ENCODE assay signal across 9 cellular contexts in the genomic region with DNA sequence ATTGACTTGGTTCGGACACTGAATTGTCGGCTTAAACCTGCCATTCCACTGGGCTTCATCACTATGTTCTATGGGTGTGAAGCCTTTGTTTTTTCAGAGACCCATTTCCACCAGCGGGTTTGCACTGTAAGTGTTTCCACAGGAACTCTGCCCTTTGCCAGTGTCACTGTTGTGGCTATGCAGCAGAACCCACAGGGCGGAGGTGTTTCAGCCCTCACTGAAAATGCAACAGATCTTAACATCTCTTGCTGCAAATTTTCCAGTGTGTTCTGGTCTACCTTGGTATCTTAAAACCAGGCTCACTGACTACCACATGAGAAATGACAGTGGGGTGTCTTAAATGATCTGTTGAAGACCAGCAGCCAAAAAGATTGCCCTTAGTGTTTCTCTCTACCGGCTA. TPM values are rescaled to one million over a fixed set of nuclear protein-coding genes. Genes with fewer than 3 reads are reported as not detected.
DNase-seq lines count a peak whose midpoint lies in the region; ATAC-seq, FAIRE-seq and TF ChIP-seq lines count a peak whose summit lies in the region.
"Had no signal": no experiment of that assay in that cellular context is flagged by ENCODE, and none has a peak within 500 bp of the region (broad histone marks: within the 10 kb centered on the region; RNA-seq: fewer than 3 reads in every experiment).

No MANE protein-coding gene starts in this region.

- H3K9me3 Mint-ChIP-seq in activated T-helper 17 cell treated with anti-CD3 and anti-CD28 coated beads, Interleukin-2, amount 50 U/mL, for 72 hours: no peaks in the 10 kb centered on the region
- H3K9me3 Mint-ChIP-seq in natural killer cell treated with Interleukin-12 subunit alpha and Interleukin-12 subunit beta and Interleukin-15 and Interleukin-18, amount 100 ng/mL, for 72 hours: no peaks in the 10 kb centered on the region

- peak overlapping the region; percentile 100 for H3K27ac Mint-ChIP-seq in T-helper 17 cell
- H3K27ac Mint-ChIP-seq in activated T-helper 17 cell treated with anti-CD3 and anti-CD28 coated beads, Interleukin-2, amount 50 U/mL, for 72 hours: peak overlapping the region; percentile 95
- peak overlapping the region; percentile 97 to 98 for H3K27ac Mint-ChIP-seq in natural killer cell treated with Interleukin-12 subunit alpha and Interleukin-12 subunit beta and Interleukin-15 and Interleukin-18, amount 100 ng/mL, for 72 hours

- peak overlapping the region; percentile 72 for H3K4me3 Mint-ChIP-seq in T-helper 17 cell
- peak overlapping the region; percentile 92 for H3K4me3 Mint-ChIP-seq in activated T-helper 17 cell treated with anti-CD3 and anti-CD28 coated beads, Interleukin-2, amount 50 U/mL, for 72 hours
- peak overlapping the region; percentile 89 for H3K4me3 Mint-ChIP-seq in natural killer cell treated with Interleukin-12 subunit alpha and Interleukin-12 subunit beta and Interleukin-15 and Interleukin-18, amount 100 ng/mL, for 72 hours

- peaks cover 10% of the 10 kb centered on the region for H3K36me3 Mint-ChIP-seq in T-helper 17 cell (ENCODE audit: low read depth)
- peaks cover 90% of the 10 kb centered on the region for H3K36me3 Mint-ChIP-seq in activated T-helper 17 cell treated with anti-CD3 and anti-CD28 coated beads, Interleukin-2, amount 50 U/mL, for 72 hours (ENCODE audit: low read depth)
- H3K36me3 Mint-ChIP-seq in natural killer cell treated with Interleukin-12 subunit alpha and Interleukin-12 subunit beta and Interleukin-15 and Interleukin-18, amount 100 ng/mL, for 72 hours: peaks cover 8% of the 10 kb centered on the region

- H3K27ac ChIP-seq in suprapubic skin: peak overlapping the region; percentile 59
- H3K27ac ChIP-seq: VCaP had no signal

- peaks cover 66% of the 10 kb centered on the region for H3K4me1 ChIP-seq in suprapubic skin

- no peak for FAIRE-seq in frontal cortex (lab: Jason Lieb, UNC)

- H3K36me3 ChIP-seq in suprapubic skin: no peaks in the 10 kb centered on the region
- H3K36me3 ChIP-seq in H7 (replicated peaks; ENCODE audit: control insufficient read depth, insufficient read depth, low read length): no peaks in the 10 kb centered on the region

- TF ChIP-seq EP300 in suprapubic skin (IDR thresholded peaks at IDR 0.05): no peak

- peak; percentile 71 for ATAC-seq in T-helper 17 cell
- peak; percentile 69 for ATAC-seq in activated T-helper 17 cell treated with anti-CD3 and anti-CD28 coated beads, Interleukin-2, amount 50 U/mL, for 72 hours (replicated peaks)
- peak; percentile 87 to 92 for ATAC-seq in natural killer cell treated with Interleukin-12 subunit alpha and Interleukin-12 subunit beta and Interleukin-15 and Interleukin-18, amount 100 ng/mL, for 72 hours

- H3K27me3 ChIP-seq in suprapubic skin (no peaks in the 10 kb centered on the region), H7 (ENCODE audit: control insufficient read depth, insufficient read depth, low read length) (no peaks in the 10 kb centered on the region)

- no peaks in the 10 kb centered on the region for H3K27me3 Mint-ChIP-seq in T-helper 17 cell
- no peaks in the 10 kb centered on the region for H3K27me3 Mint-ChIP-seq in activated T-helper 17 cell treated with anti-CD3 and anti-CD28 coated beads, Interleukin-2, amount 50 U/mL, for 72 hours
- H3K27me3 Mint-ChIP-seq in natural killer cell treated with Interleukin-12 subunit alpha and Interleukin-12 subunit beta and Interleukin-15 and Interleukin-18, amount 100 ng/mL, for 72 hours: no peaks in the 10 kb centered on the region

- 75% methylated on average over 5 of the region's 5 CpGs for WGBS in suprapubic skin

- H3K4me3 ChIP-seq in suprapubic skin (no peak overlapping the region), H7 (ENCODE audit: insufficient read depth, low read depth, low read length) (no peak overlapping the region)

- no peak for TF ChIP-seq CTCF in suprapubic skin (IDR thresholded peaks at IDR 0.05)

- H3K9me3 ChIP-seq in T-helper 17 cell (ENCODE audit: control insufficient read depth, low read length, poor library complexity, severe bottlenecking): no peaks in the 10 kb centered on the region
- H3K9me3 ChIP-seq in suprapubic skin: no peaks in the 10 kb centered on the region

- no peak for TF ChIP-seq POLR2A in suprapubic skin (IDR thresholded peaks at IDR 0.05)

- peaks cover 79% of the 10 kb centered on the region for H3K4me1 Mint-ChIP-seq in T-helper 17 cell
- peaks cover 65% of the 10 kb centered on the region for H3K4me1 Mint-ChIP-seq in activated T-helper 17 cell treated with anti-CD3 and anti-CD28 coated beads, Interleukin-2, amount 50 U/mL, for 72 hours
- H3K4me1 Mint-ChIP-seq in natural killer cell treated with Interleukin-12 subunit alpha and Interleukin-12 subunit beta and Interleukin-15 and Interleukin-18, amount 100 ng/mL, for 72 hours (ENCODE audit: low read depth in 2 of 2): peaks cover 82 to 90% of the 10 kb centered on the region in 2 donors

- DNase-seq in T-helper 17 cell: peak; percentile 38 to 65 (median 61)
- DNase-seq in natural killer cell treated with Interleukin-12 subunit alpha and Interleukin-12 subunit beta and Interleukin-15 and Interleukin-18, amount 100 ng/mL, for 72 hours (ENCODE audit: low spot score): peak; percentile 91
- no peak for DNase-seq in suprapubic skin (ENCODE audit: low spot score in 2 of 2)
- DNase-seq in frontal cortex (ENCODE audit: low spot score in 2 of 2): no peak
- DNase-seq in NOMO-1 treated with DMSO at 0.1 percent for 48 hours (lab: John Stamatoyannopoulos, UW; ENCODE audit: unreplicated experiment): no peak
- no peak for DNase-seq in H7
- DNase-seq: IMR-90 had no signal

RNA-seq across cellular contexts. Expression of a gene that starts 21.1 kb away (rescaled TPM):
- total RNA-seq in T-helper 17 cell: 100 to 1,000 TPM; 328 to 342 TPM
- 100 to 1,000 TPM; 127 to 148 TPM for total RNA-seq in activated T-helper 17 cell treated with anti-CD3 and anti-CD28 coated beads, Interleukin-2, amount 50 U/mL, for 72 hours
- total RNA-seq in natural killer cell treated with Interleukin-12 subunit alpha and Interleukin-12 subunit beta and Interleukin-15 and Interleukin-18, amount 100 ng/mL, for 72 hours: 100 to 1,000 TPM; 182 to 216 TPM
- total RNA-seq in suprapubic skin: 100 to 1,000 TPM in 1 of 4 donors, 10 to 100 TPM in 3; 49.5 to 147 (median 59.2) TPM
- 21.6 TPM for total RNA-seq in frontal cortex
- 6.3 and 14.9 TPM in 2 replicates for total RNA-seq in H7 (2014; rRNA removed; shearing (Covaris generic))

Comparison
In these comparisons a context has a peak if more than half of its experiments do, and no peak if none do; other contexts are left out.
1. DNase-seq: peak in T-helper 17 cell (3 of 3) and natural killer cell treated with Interleukin-12 subunit alpha and Interleukin-12 subunit beta and Interleukin-15 and Interleukin-18, amount 100 ng/mL, for 72 hours (single experiment); none in suprapubic skin (0 of 2), frontal cortex (0 of 2), NOMO-1 treated with DMSO at 0.1 percent for 48 hours (single experiment) and H7 (single experiment).
2. Peak in every context shown above with its lines, with median percentiles within 50 percentile points of each other: ATAC-seq, H3K27ac Mint-ChIP-seq and H3K4me3 Mint-ChIP-seq.